Comparison of ENCODE assay signal across 9 cellular contexts in the genomic region with DNA sequence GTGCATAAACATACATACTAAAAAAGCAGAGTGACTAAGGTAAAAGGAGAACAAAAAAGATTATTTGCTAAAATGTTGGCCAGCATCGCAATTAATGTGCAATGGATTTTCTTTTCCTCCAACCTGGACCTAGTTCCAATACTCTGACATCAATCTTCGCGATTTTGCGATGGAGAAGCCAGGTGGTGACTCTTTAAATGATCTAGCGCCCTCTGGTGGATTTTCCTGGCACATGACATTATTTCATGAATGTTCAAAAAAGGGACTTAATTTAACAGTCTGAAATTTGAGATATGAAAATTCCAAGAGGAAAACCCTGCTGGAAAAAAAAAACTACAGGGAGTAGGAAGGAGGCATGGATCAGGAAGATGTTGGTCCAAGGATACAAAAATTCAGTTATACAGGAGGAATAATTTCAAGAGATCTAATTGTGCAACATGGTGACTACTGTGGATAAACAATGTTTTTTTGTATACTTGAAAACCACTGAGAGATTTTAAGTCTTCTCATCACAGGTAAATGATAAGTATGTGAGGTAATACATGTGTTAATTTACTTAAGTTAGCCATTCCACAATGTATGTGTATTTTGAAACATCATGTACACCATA. TPM values are rescaled to one million over a fixed set of nuclear protein-coding genes. Genes with fewer than 3 reads are reported as not detected.
A peak's percentile ranks its signal among the peaks of the same experiment; 100 is the strongest.
DNase-seq lines count a peak whose midpoint lies in the region; ATAC-seq and TF ChIP-seq lines count a peak whose summit lies in the region.
"Had no signal": no experiment of that assay in that cellular context is flagged by ENCODE, and none has a peak within 500 bp of the region (broad histone marks: within the 10 kb centered on the region; RNA-seq: fewer than 3 reads in every experiment).

No MANE protein-coding gene starts in this region.

- no peak overlapping the region for H4K5ac ChIP-seq in H9 (ENCODE audit: insufficient read length, low read depth, low read length)

- WGBS in H9 (ENCODE audit: extremely low coverage, insufficient read length, low lambda C conversion rate): no CpG with 5 or more reads among the region's 5 CpGs
- WGBS in upper lobe of left lung, 2 donors: 0 to 2% methylated on average over 5 of the region's 5 CpGs

- no peak overlapping the region for H3K9ac ChIP-seq in H9 (ENCODE audit: extremely low read depth, insufficient read length, low read length)

- no peak overlapping the region for H2AFZ ChIP-seq in H9 (ENCODE audit: low read length)

- H3K36me3 Mint-ChIP-seq in CD4-positive, CD25-positive, alpha-beta regulatory T cell: no peaks in the 10 kb centered on the region
- H3K36me3 Mint-ChIP-seq in H9 (ENCODE audit: insufficient read depth in 1 of 3, low read depth in 3 of 3): peaks cover 2 to 22% (median 7%) of the 10 kb centered on the region in 3 experiments
- peaks cover 0 to 7% of the 10 kb centered on the region in 2 donors for H3K36me3 Mint-ChIP-seq in naive B cell

- H3T11ph ChIP-seq in H9 (ENCODE audit: low read length): no peak overlapping the region

- H3K4ac ChIP-seq in H9 (ENCODE audit: low read depth, low read length): no peak overlapping the region

- no peak overlapping the region for H3K4me3 Mint-ChIP-seq in CD4-positive, CD25-positive, alpha-beta regulatory T cell
- H3K4me3 Mint-ChIP-seq in H9: no peak overlapping the region
- no peak overlapping the region for H3K4me3 Mint-ChIP-seq in naive B cell
- H3K4me3 Mint-ChIP-seq: stimulated activated naive CD8-positive, alpha-beta T cell treated with anti-CD3 and anti-CD28 coated beads, Interleukin-15, Interleukin-2, amounts not matched to agents 100 ng/mL and 50 ng/mL, for 24 hours had no signal

- no peak overlapping the region for H3K27ac Mint-ChIP-seq in CD4-positive, CD25-positive, alpha-beta regulatory T cell
- no peak overlapping the region for H3K27ac Mint-ChIP-seq in H9
- H3K27ac Mint-ChIP-seq in naive B cell: no peak overlapping the region
- H3K27ac Mint-ChIP-seq: stimulated activated naive CD8-positive, alpha-beta T cell treated with anti-CD3 and anti-CD28 coated beads, Interleukin-15, Interleukin-2, amounts not matched to agents 100 ng/mL and 50 ng/mL, for 24 hours had no signal

- H2BK5ac ChIP-seq in H9 (ENCODE audit: insufficient read length, low read length): no peak overlapping the region

- H3K9me3 ChIP-seq in CD4-positive, CD25-positive, alpha-beta regulatory T cell (ENCODE audit: control insufficient read depth in 2 of 2, low read length in 2 of 2): no peaks in the 10 kb centered on the region
- H3K9me3 ChIP-seq in H9 (ENCODE audit: control insufficient read depth, low read depth, low read length) (no peaks in the 10 kb centered on the region), upper lobe of left lung (no peaks in the 10 kb centered on the region)

- H3K4me3 ChIP-seq in CD4-positive, CD25-positive, alpha-beta regulatory T cell (ENCODE audit: low read depth, low read length): no peak overlapping the region
- H3K4me3 ChIP-seq in upper lobe of left lung: no peak overlapping the region

- H3K79me2 ChIP-seq in H9 (ENCODE audit: insufficient read depth, low read length): no peaks in the 10 kb centered on the region

- TF ChIP-seq EP300 in upper lobe of left lung (IDR thresholded peaks at IDR 0.05): no peak

- no peak overlapping the region for H3K18ac ChIP-seq in H9 (ENCODE audit: insufficient read length, low read depth, low read length)

- no peak overlapping the region for H2BK20ac ChIP-seq in H9 (ENCODE audit: low read depth, low read length, poor library complexity, severe bottlenecking)

- H4K91ac ChIP-seq in H9 (ENCODE audit: insufficient read length, low read depth, low read length): no peak overlapping the region

- peaks cover 42% of the 10 kb centered on the region for H3K27me3 Mint-ChIP-seq in CD4-positive, CD25-positive, alpha-beta regulatory T cell
- H3K27me3 Mint-ChIP-seq in H9 (ENCODE audit: low read depth) (peaks cover 53% of the 10 kb centered on the region), naive B cell (peaks cover 33 to 46% (median 46%) of the 10 kb centered on the region in 3 donors)

- no peak for ATAC-seq in CD4-positive, CD25-positive, alpha-beta regulatory T cell (ENCODE audit: low read depth in 2 of 2)
- no peak for ATAC-seq in naive B cell (ENCODE audit: low read depth in 2 of 2)
- ATAC-seq in upper lobe of left lung (ENCODE audit: low FRiP score in 2 of 2): peak in 1 of 2 donors; percentile 60
- no peak for ATAC-seq in GM21576 (IDR thresholded peaks at IDR 0.05; ENCODE audit: unreplicated experiment)

- TF ChIP-seq CTCF in H9 (conservative IDR thresholded peaks at IDR 0.05) (peak; percentile 85), upper lobe of left lung (IDR thresholded peaks at IDR 0.05) (peak; percentile 70 to 86 (median 80))

- H3K36me3 ChIP-seq in CD4-positive, CD25-positive, alpha-beta regulatory T cell (ENCODE audit: control insufficient read depth, insufficient read depth, low read length): no peaks in the 10 kb centered on the region
- H3K36me3 ChIP-seq in upper lobe of left lung: no peaks in the 10 kb centered on the region

- H2AK5ac ChIP-seq in H9 (ENCODE audit: insufficient read length, low read length): no peak overlapping the region

- peaks cover 6% of the 10 kb centered on the region for H3K27me3 ChIP-seq in CD4-positive, CD25-positive, alpha-beta regulatory T cell (ENCODE audit: control insufficient read depth, insufficient read depth, low read length)
- H3K27me3 ChIP-seq in H9 (ENCODE audit: insufficient read depth, low read length) (peaks cover 25% of the 10 kb centered on the region), upper lobe of left lung (peaks cover 0 to 17% (median 8%) of the 10 kb centered on the region in 4 donors)

- H3K4me1 ChIP-seq in CD4-positive, CD25-positive, alpha-beta regulatory T cell (ENCODE audit: control insufficient read depth, insufficient read depth, low read length, poor library complexity, severe bottlenecking): peaks cover 3% of the 10 kb centered on the region
- H3K4me1 ChIP-seq in H9 (ENCODE audit: insufficient read depth, low read length) (no peaks in the 10 kb centered on the region; the same call in 1 of the 2 replicates), upper lobe of left lung (peaks cover 5 to 19% (median 10%) of the 10 kb centered on the region in 4 donors)

- no peaks in the 10 kb centered on the region for H4K20me1 ChIP-seq in H9 (ENCODE audit: control insufficient read depth, insufficient read depth, insufficient read length)

- peaks cover 0 to 11% (median 3%) of the 10 kb centered on the region in 4 donors for H3K4me1 Mint-ChIP-seq in CD4-positive, CD25-positive, alpha-beta regulatory T cell
- H3K4me1 Mint-ChIP-seq in H9 (peaks cover 6 to 9% of the 10 kb centered on the region in 2 experiments), naive B cell (peaks cover 11 to 15% (median 12%) of the 10 kb centered on the region in 3 donors)

- TF ChIP-seq POLR2A in upper lobe of left lung (IDR thresholded peaks at IDR 0.05): no peak

- peak; percentile 5 to 56 (median 19) for DNase-seq in CD4-positive, CD25-positive, alpha-beta regulatory T cell
- DNase-seq in H9 (no peak), NCI-H446 (lab: John Stamatoyannopoulos, UW) (peak; percentile 40 to 79), epidermal melanocyte (ENCODE audit: insufficient read length, low spot score) (peak; percentile 73), naive B cell (peak; percentile 44), upper lobe of left lung (peak in 1 of 2 donors; percentile 58)
- DNase-seq in activated CD4-positive, alpha-beta T cell treated with anti-CD3 and anti-CD28 coated beads, Interleukin-2, amount 50 U/mL, for 4 hours: peak; percentile 13 to 16

- peaks cover 0 to 7% (median 0%) of the 10 kb centered on the region in 7 donors for H3K9me3 Mint-ChIP-seq in CD4-positive, CD25-positive, alpha-beta regulatory T cell
- peaks cover 22 to 24% of the 10 kb centered on the region in 2 experiments for H3K9me3 Mint-ChIP-seq in H9
- H3K9me3 Mint-ChIP-seq in naive B cell: no peaks in the 10 kb centered on the region
- H3K9me3 Mint-ChIP-seq: stimulated activated naive CD8-positive, alpha-beta T cell treated with anti-CD3 and anti-CD28 coated beads, Interleukin-15, Interleukin-2, amounts not matched to agents 100 ng/mL and 50 ng/mL, for 24 hours had no signal

- H3K4me2 ChIP-seq in H9 (ENCODE audit: insufficient read depth, insufficient read length, low read length): no peak overlapping the region

- H3K56ac ChIP-seq in H9 (ENCODE audit: insufficient read length, low read depth, low read length): no peak overlapping the region

- no peak overlapping the region for H3K27ac ChIP-seq in CD4-positive, CD25-positive, alpha-beta regulatory T cell (ENCODE audit: insufficient read depth, low read length, poor library complexity, severe bottlenecking)
- H3K27ac ChIP-seq in H9 (ENCODE audit: insufficient read length, low read depth, low read length) (no peak overlapping the region), upper lobe of left lung (no peak overlapping the region)

- no peak overlapping the region for H4K8ac ChIP-seq in H9 (replicated peaks; ENCODE audit: insufficient read length, low read depth, low read length)

- H3K79me1 ChIP-seq in H9 (ENCODE audit: insufficient read depth, low read depth, low read length, poor library complexity, severe bottlenecking): no peaks in the 10 kb centered on the region

- peaks cover 16% of the 10 kb centered on the region for H3K23me2 ChIP-seq in H9 (ENCODE audit: insufficient read length, low read depth, low read length, poor library complexity, severe bottlenecking)

- H2BK12ac ChIP-seq in H9 (ENCODE audit: insufficient read length, low read depth, low read length): no peak overlapping the region

- H2BK120ac ChIP-seq in H9 (ENCODE audit: low read depth, low read length, poor library complexity, severe bottlenecking): no peak overlapping the region

- no peak overlapping the region for H3K14ac ChIP-seq in H9 (ENCODE audit: insufficient read depth, low read length)

- no peak overlapping the region for H3K23ac ChIP-seq in H9 (ENCODE audit: insufficient read length, low read depth, low read length)

- H2BK15ac ChIP-seq in H9 (ENCODE audit: low read depth, low read length): no peak overlapping the region

RNA-seq across cellular contexts. Expression of gene KCNMA1, which starts 4.3 kb away (rescaled TPM):
- total RNA-seq in CD4-positive, CD25-positive, alpha-beta regulatory T cell: not detected
- not detected for polyA plus RNA-seq in CD4-positive, CD25-positive, alpha-beta regulatory T cell
- total RNA-seq in H9 (2021) (1.7 and 2.0 TPM in 2 replicates), upper lobe of left lung (100 to 1,000 TPM in 1 of 6 donors, 10 to 100 TPM in 4, 1 to 10 TPM in 1; 5.8 to 107 (median 22.0) TPM)
- not detected for polyA plus RNA-seq in naive B cell (ENCODE audit: low read depth in 6 of 6)
